16 cellular contexts compared by ENCODE assay signal in genomic region chr1:157140068-157140588, GRCh38. TPM values are rescaled to one million over a fixed set of nuclear protein-coding genes. Genes with fewer than 3 reads are reported as not detected.
A peak's percentile ranks its signal among the peaks of the same experiment; 100 is the strongest.
DNase-seq lines count a peak whose midpoint lies in the region; ATAC-seq and TF ChIP-seq lines count a peak whose summit lies in the region.
"Had no signal": no experiment of that assay in that cellular context is flagged by ENCODE, and none has a peak within 500 bp of the region (broad histone marks: within the 10 kb centered on the region; RNA-seq: fewer than 3 reads in every experiment).

No MANE protein-coding gene starts in this region.

- no peaks in the 10 kb centered on the region for H3K9me3 Mint-ChIP-seq in activated CD4-positive, alpha-beta T cell treated with anti-CD3 and anti-CD28 coated beads for 36 hours (ENCODE audit: low read depth)
- H3K9me3 Mint-ChIP-seq in H9 (no peaks in the 10 kb centered on the region), brain (no peaks in the 10 kb centered on the region), nephron (no peaks in the 10 kb centered on the region)

- peaks cover 4% of the 10 kb centered on the region; the same call in 1 of the 2 replicates for H3K4me1 ChIP-seq in H9 (ENCODE audit: insufficient read depth, low read length)

- peak overlapping the region; percentile 95 for H3K27ac Mint-ChIP-seq in activated CD4-positive, alpha-beta T cell treated with anti-CD3 and anti-CD28 coated beads for 36 hours
- H3K27ac Mint-ChIP-seq in H9, result peak overlapping the region in 2 of 3 experiments; percentile 19 to 82; a peak in 4 of 7 replicates
- H3K27ac Mint-ChIP-seq in brain, result peak overlapping the region in 3 of 5 experiments; percentile 53 to 99 (median 98)
- H3K27ac Mint-ChIP-seq in nephron, result peak overlapping the region; percentile 99 to 100 (median 99)

- intact Hi-C loops in activated CD4-positive, alpha-beta T cell treated with anti-CD3 and anti-CD28 coated beads for 36 hours (cut with DNase I, micrococcal nuclease), result no loop called here

- WGBS in H9 (ENCODE audit: extremely low coverage, insufficient read length, low lambda C conversion rate), result no CpG with 5 or more reads among the region's 2 CpGs

- H2AFZ ChIP-seq in H9 (ENCODE audit: low read length), result no peak overlapping the region

- no peak overlapping the region for H2BK5ac ChIP-seq in H9 (ENCODE audit: insufficient read length, low read length)

- peaks cover 10% of the 10 kb centered on the region for H3K79me1 ChIP-seq in H9 (ENCODE audit: insufficient read depth, low read depth, low read length, poor library complexity, severe bottlenecking)

- H3K36me3 Mint-ChIP-seq in activated CD4-positive, alpha-beta T cell treated with anti-CD3 and anti-CD28 coated beads for 36 hours (ENCODE audit: low read depth), result peaks cover 23% of the 10 kb centered on the region
- H3K36me3 Mint-ChIP-seq in H9 (ENCODE audit: insufficient read depth in 1 of 3, low read depth in 3 of 3) (peaks cover 6 to 13% (median 13%) of the 10 kb centered on the region in 3 experiments; a peak in 6 of 7 replicates), brain (peaks cover 13% of the 10 kb centered on the region), nephron (ENCODE audit: low read depth) (peaks cover 15% of the 10 kb centered on the region)

- H3K56ac ChIP-seq in H9 (ENCODE audit: insufficient read length, low read depth, low read length), result no peak overlapping the region

- H4K8ac ChIP-seq in H9 (replicated peaks; ENCODE audit: insufficient read length, low read depth, low read length), result no peak overlapping the region

- no peak overlapping the region for H2BK12ac ChIP-seq in H9 (ENCODE audit: insufficient read length, low read depth, low read length)

- no peak overlapping the region for H2AK5ac ChIP-seq in H9 (ENCODE audit: insufficient read length, low read length)

- H3K23ac ChIP-seq in H9 (ENCODE audit: insufficient read length, low read depth, low read length), result no peak overlapping the region

- no peak overlapping the region for H2BK20ac ChIP-seq in H9 (ENCODE audit: low read depth, low read length, poor library complexity, severe bottlenecking)

- peaks cover 58% of the 10 kb centered on the region for H3K4me1 Mint-ChIP-seq in activated CD4-positive, alpha-beta T cell treated with anti-CD3 and anti-CD28 coated beads for 36 hours
- H3K4me1 Mint-ChIP-seq in H9 (peaks cover 50 to 54% of the 10 kb centered on the region in 2 experiments), brain (peaks cover 38% of the 10 kb centered on the region), nephron (peaks cover 59% of the 10 kb centered on the region)

- peak; percentile 62 for ATAC-seq in activated CD4-positive, alpha-beta T cell treated with anti-CD3 and anti-CD28 coated beads for 36 hours
- no peak for ATAC-seq in HG03108 (IDR thresholded peaks at IDR 0.05; ENCODE audit: unreplicated experiment)
- ATAC-seq in HG03571 (IDR thresholded peaks at IDR 0.05; ENCODE audit: unreplicated experiment), result no peak

- H3K23me2 ChIP-seq in H9 (ENCODE audit: insufficient read length, low read depth, low read length, poor library complexity, severe bottlenecking), result peaks cover 13% of the 10 kb centered on the region

- no peak overlapping the region for H3T11ph ChIP-seq in H9 (ENCODE audit: low read length)

- peaks cover 3% of the 10 kb centered on the region; the same call in 1 of the 2 replicates for H3K27me3 ChIP-seq in H9 (ENCODE audit: insufficient read depth, low read length)
- H3K27me3 ChIP-seq: ovary, SJCRH30 had no signal

- no peak overlapping the region for H4K5ac ChIP-seq in H9 (ENCODE audit: insufficient read length, low read depth, low read length)

- peaks cover 10% of the 10 kb centered on the region; the same call in 1 of the 2 replicates for H3K79me2 ChIP-seq in H9 (ENCODE audit: insufficient read depth, low read length)

- no peaks in the 10 kb centered on the region for H3K27me3 Mint-ChIP-seq in activated CD4-positive, alpha-beta T cell treated with anti-CD3 and anti-CD28 coated beads for 36 hours
- H3K27me3 Mint-ChIP-seq in H9 (ENCODE audit: low read depth) (no peaks in the 10 kb centered on the region), brain (peaks cover 25% of the 10 kb centered on the region), nephron (ENCODE audit: low read depth) (no peaks in the 10 kb centered on the region)

- no peak overlapping the region for H3K18ac ChIP-seq in H9 (ENCODE audit: insufficient read length, low read depth, low read length)

- no peak overlapping the region for H3K4me2 ChIP-seq in H9 (ENCODE audit: insufficient read depth, insufficient read length, low read length)

- H3K4me3 Mint-ChIP-seq in activated CD4-positive, alpha-beta T cell treated with anti-CD3 and anti-CD28 coated beads for 36 hours, result peak overlapping the region; percentile 97
- H3K4me3 Mint-ChIP-seq in H9, result peak overlapping the region; percentile 34 to 95; a peak in 3 of 5 replicates
- peak overlapping the region in 4 of 5 experiments; percentile 12 to 99 (median 94) for H3K4me3 Mint-ChIP-seq in brain
- H3K4me3 Mint-ChIP-seq in nephron, result peak overlapping the region; percentile 37 to 98 (median 92)

- no peaks in the 10 kb centered on the region for H4K20me1 ChIP-seq in H9 (ENCODE audit: control insufficient read depth, insufficient read depth, insufficient read length)

- CTCF ChIA-PET in activated CD4-positive, alpha-beta T cell treated with anti-CD3 and anti-CD28 coated beads for 36 hours (lab: Charles Lee), result interaction anchor here (1.5 to 11.2 kb wide), 3 partner anchors 12 to 50 kb away, joined by 3 to 98 read pairs (median 14); no protein-coding TSS in a partner anchor

- no peak overlapping the region for H2BK120ac ChIP-seq in H9 (ENCODE audit: low read depth, low read length, poor library complexity, severe bottlenecking)

- no peak overlapping the region for H3K9ac ChIP-seq in H9 (ENCODE audit: extremely low read depth, insufficient read length, low read length)
- H3K9ac ChIP-seq: KMS-11 had no signal

- H2BK15ac ChIP-seq in H9 (ENCODE audit: low read depth, low read length), result no peak overlapping the region

- no peaks in the 10 kb centered on the region for H3K9me3 ChIP-seq in H9 (ENCODE audit: control insufficient read depth, low read depth, low read length)
- H3K9me3 ChIP-seq: ovary, SJCRH30 had no signal

- peak; percentile 43 for DNase-seq in activated CD4-positive, alpha-beta T cell treated with anti-CD3 and anti-CD28 coated beads for 36 hours
- no peak for DNase-seq in activated CD4-positive, alpha-beta T cell treated with anti-CD3 and anti-CD28 coated beads, Interleukin-2, amount 50 U/mL, for 1 hour
- DNase-seq in H9 (no peak), NCI-H345 (lab: John Stamatoyannopoulos, UW) (no peak)
- DNase-seq: 8988T, EL, NCI-H1417, ovary, SJCRH30 had no signal

- no peak overlapping the region for H3K14ac ChIP-seq in H9 (ENCODE audit: insufficient read depth, low read length)

- TF ChIP-seq CTCF in H9 (conservative IDR thresholded peaks at IDR 0.05) (no peak), brain (conservative IDR thresholded peaks at IDR 0.05) (no peak), nephron (IDR thresholded peaks at IDR 0.05; ENCODE audit: unreplicated experiment in 3 of 3) (no peak)

- H3K4ac ChIP-seq in H9 (ENCODE audit: low read depth, low read length), result no peak overlapping the region

- POLR2A ChIA-PET in activated CD4-positive, alpha-beta T cell treated with anti-CD3 and anti-CD28 coated beads for 36 hours (lab: Charles Lee), result no interaction called here

- no peak overlapping the region for H3K27ac ChIP-seq in H9 (ENCODE audit: insufficient read length, low read depth, low read length)
- H3K27ac ChIP-seq: KMS-11, ovary, SJCRH30 had no signal

- no peak overlapping the region for H4K91ac ChIP-seq in H9 (ENCODE audit: insufficient read length, low read depth, low read length)

RNA-seq across cellular contexts. Expression of gene ETV3, which starts 1.9 kb away (rescaled TPM):
- 10 to 100 TPM; 32.0 to 36.7 TPM for total RNA-seq in activated CD4-positive, alpha-beta T cell treated with anti-CD3 and anti-CD28 coated beads for 36 hours
- total RNA-seq in H9 (2021), result 36.3 and 36.4 TPM in 2 replicates
- 4.5 TPM for polyA plus RNA-seq in brain (ENCODE audit: insufficient read depth, low read depth, low replicate concordance)

RNA-seq across cellular contexts. Expression of gene ETV3L, which starts 40.5 kb away (rescaled TPM):
- total RNA-seq in activated CD4-positive, alpha-beta T cell treated with anti-CD3 and anti-CD28 coated beads for 36 hours, result not detected
- 0.75 and 0.96 TPM in 2 replicates for total RNA-seq in H9 (2021)
- not detected for polyA plus RNA-seq in brain (ENCODE audit: insufficient read depth, low read depth, low replicate concordance)
- total RNA-seq: mesenteric fat pad, ovary, SJCRH30, subcutaneous adipose tissue had no signal
- polyA plus RNA-seq: ovary had no signal
